ENCODE assay signal across 16 cellular contexts in genomic region chr4:83196936-83197335, GRCh38.
"Had no signal": no experiment of that assay in that cellular context is flagged by ENCODE, and none has a peak within 500 bp of the region (broad histone marks: within the 10 kb centered on the region; RNA-seq: fewer than 3 reads in every experiment).

No MANE protein-coding gene starts in this region.

- H3K9me3 Mint-ChIP-seq: activated naive CD4-positive, alpha-beta T cell treated with anti-CD3 and anti-CD28 coated beads for 36 hours; activated T-helper 17 cell treated with anti-CD3 and anti-CD28 coated beads, Interleukin-2, amount 50 U/mL, for 72 hours; mesothelial cell of epicardium had no signal

- H3K27me3 ChIP-seq: right lobe of liver had no signal

- H3K9me3 ChIP-seq: prostate gland, right lobe of liver had no signal

- H3K4me1 ChIP-seq: prostate gland, right lobe of liver had no signal

- H3K36me3 ChIP-seq: prostate gland, right lobe of liver had no signal

- H3K27ac Mint-ChIP-seq: activated naive CD4-positive, alpha-beta T cell treated with anti-CD3 and anti-CD28 coated beads for 36 hours; activated T-helper 17 cell treated with anti-CD3 and anti-CD28 coated beads, Interleukin-2, amount 50 U/mL, for 72 hours; mesothelial cell of epicardium had no signal

- H3K4me1 Mint-ChIP-seq: activated T-helper 17 cell treated with anti-CD3 and anti-CD28 coated beads, Interleukin-2, amount 50 U/mL, for 72 hours; mesothelial cell of epicardium had no signal

- H3K27me3 Mint-ChIP-seq: activated T-helper 17 cell treated with anti-CD3 and anti-CD28 coated beads, Interleukin-2, amount 50 U/mL, for 72 hours; naive thymus-derived CD4-positive, alpha-beta T cell had no signal

- H3K36me3 Mint-ChIP-seq: mesothelial cell of epicardium had no signal

- DNase-seq: activated CD4-positive, alpha-beta T cell treated with anti-CD3 and anti-CD28 coated beads for 4 hours; activated naive CD4-positive, alpha-beta T cell treated with anti-CD3 and anti-CD28 coated beads for 36 hours; activated T-cell treated with anti-CD3 and anti-CD28 coated beads for 4 hours; central memory CD4-positive, alpha-beta T cell; dermis blood vessel endothelial cell; erythroblast; hippocampal formation; naive thymus-derived CD4-positive, alpha-beta T cell; nucleus accumbens; right lobe of liver; stimulated activated naive CD8-positive, alpha-beta T cell treated with anti-CD3 and anti-CD28 coated beads, Interleukin-15, Interleukin-2, amounts not matched to agents 100 U/mL and 50 U/mL, for 24 hours; T1000 had no signal

- H3K4me3 ChIP-seq: prostate gland, right lobe of liver had no signal

- ATAC-seq: activated T-helper 17 cell treated with anti-CD3 and anti-CD28 coated beads, Interleukin-2, amount 50 U/mL, for 72 hours; stimulated activated naive CD8-positive, alpha-beta T cell treated with anti-CD3 and anti-CD28 coated beads, Interleukin-15, Interleukin-2, amounts not matched to agents 100 U/mL and 50 U/mL, for 24 hours had no signal

- H3K27ac ChIP-seq: prostate gland, right lobe of liver, VCaP had no signal

- H3K4me3 Mint-ChIP-seq: activated naive CD4-positive, alpha-beta T cell treated with anti-CD3 and anti-CD28 coated beads for 36 hours; activated T-helper 17 cell treated with anti-CD3 and anti-CD28 coated beads, Interleukin-2, amount 50 U/mL, for 72 hours; mesothelial cell of epicardium; naive thymus-derived CD4-positive, alpha-beta T cell had no signal
